ENCODE assay signal across 14 cellular contexts in the genomic region with DNA sequence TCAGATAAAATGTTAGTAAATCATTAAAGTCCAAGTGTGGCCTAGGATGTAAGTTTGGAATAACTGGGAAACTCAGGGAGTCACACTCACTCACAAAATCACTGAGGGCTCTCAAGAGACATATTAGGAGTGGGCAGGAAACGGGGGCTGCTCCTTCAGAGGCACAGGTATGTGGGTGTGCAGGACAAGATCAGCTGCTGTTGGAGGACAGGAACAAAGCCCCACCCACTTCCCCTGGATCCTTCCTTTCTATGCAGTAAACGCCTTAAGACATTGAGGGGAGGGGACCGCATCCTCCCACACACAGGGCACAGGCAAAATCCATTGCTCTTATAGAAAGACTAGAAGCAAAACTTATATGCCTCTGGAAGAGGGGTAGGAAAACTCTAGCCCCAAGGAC. TPM values are rescaled to one million over a fixed set of nuclear protein-coding genes. Genes with fewer than 3 reads are reported as not detected.
DNase-seq lines count a peak whose midpoint lies in the region; ATAC-seq and TF ChIP-seq lines count a peak whose summit lies in the region.
"Had no signal": no experiment of that assay in that cellular context is flagged by ENCODE, and none has a peak within 500 bp of the region (broad histone marks: within the 10 kb centered on the region; RNA-seq: fewer than 3 reads in every experiment).

No MANE protein-coding gene starts in this region.

- no peaks in the 10 kb centered on the region for H3K27me3 Mint-ChIP-seq in activated CD4-positive, alpha-beta T cell treated with anti-CD3 and anti-CD28 coated beads, Interleukin-2, amount 10 ng/mL, durations not matched to agents 24 days and 14 days
- H3K27me3 Mint-ChIP-seq in CD4-positive, CD25-positive, alpha-beta regulatory T cell = no peaks in the 10 kb centered on the region
- H3K27me3 Mint-ChIP-seq in WTC11 (ENCODE audit: low read depth) (peaks cover 5% of the 10 kb centered on the region), Caco-2 (ENCODE audit: insufficient read depth, unreplicated experiment) (no peaks in the 10 kb centered on the region)
- H3K27me3 Mint-ChIP-seq: CD4-positive, alpha-beta T cell had no signal

- H3K4me3 Mint-ChIP-seq in activated CD4-positive, alpha-beta T cell treated with anti-CD3 and anti-CD28 coated beads, Interleukin-2, amount 10 ng/mL, durations not matched to agents 24 days and 14 days = no peak overlapping the region
- no peak overlapping the region for H3K4me3 Mint-ChIP-seq in CD4-positive, CD25-positive, alpha-beta regulatory T cell
- no peak overlapping the region for H3K4me3 Mint-ChIP-seq in WTC11
- H3K4me3 Mint-ChIP-seq in Caco-2 (ENCODE audit: unreplicated experiment) = no peak overlapping the region
- H3K4me3 Mint-ChIP-seq: CD4-positive, alpha-beta T cell had no signal

- H3K4me2 ChIP-seq in osteoblast (ENCODE audit: insufficient read depth, low read length) = no peak overlapping the region

- H3K36me3 ChIP-seq in CD4-positive, CD25-positive, alpha-beta regulatory T cell (ENCODE audit: control insufficient read depth, insufficient read depth, low read length) = peaks cover 30% of the 10 kb centered on the region
- H3K36me3 ChIP-seq in osteoblast (ENCODE audit: insufficient read depth, low read length) (no peaks in the 10 kb centered on the region), Caco-2 (ENCODE audit: control insufficient read depth, insufficient read depth, low read length) (no peaks in the 10 kb centered on the region)

- CTCF ChIA-PET in WTC11 (lab: Charles Lee) = no interaction called here
- CTCF ChIA-PET in Caco-2 (lab: Charles Lee) = no interaction called here

- H3K79me2 ChIP-seq in osteoblast (ENCODE audit: insufficient read depth, low read length) = no peaks in the 10 kb centered on the region

- H2AFZ ChIP-seq in osteoblast (ENCODE audit: low read length) = no peak overlapping the region
- H2AFZ ChIP-seq: GM23248 had no signal

- no peaks in the 10 kb centered on the region for H3K9me3 ChIP-seq in CD4-positive, CD25-positive, alpha-beta regulatory T cell (ENCODE audit: control insufficient read depth in 2 of 2, low read length in 2 of 2)
- no peaks in the 10 kb centered on the region for H3K9me3 ChIP-seq in osteoblast (ENCODE audit: low read depth, low read length)
- no peaks in the 10 kb centered on the region for H3K9me3 ChIP-seq in Caco-2

- ATAC-seq in CD4-positive, CD25-positive, alpha-beta regulatory T cell (ENCODE audit: low read depth in 2 of 2) = no peak
- ATAC-seq in WTC11 = peak; percentile 70
- ATAC-seq: HCT116 had no signal

- peaks cover 16% of the 10 kb centered on the region for H3K4me1 Mint-ChIP-seq in activated CD4-positive, alpha-beta T cell treated with anti-CD3 and anti-CD28 coated beads, Interleukin-2, amount 10 ng/mL, durations not matched to agents 24 days and 14 days
- H3K4me1 Mint-ChIP-seq in CD4-positive, CD25-positive, alpha-beta regulatory T cell = peaks cover 12 to 31% (median 23%) of the 10 kb centered on the region in 4 donors
- H3K4me1 Mint-ChIP-seq in WTC11 (peaks cover 26% of the 10 kb centered on the region), Caco-2 (ENCODE audit: low read depth, unreplicated experiment) (peaks cover under 1% of the 10 kb centered on the region)

- intact Hi-C loops in activated CD4-positive, alpha-beta T cell treated with anti-CD3 and anti-CD28 coated beads, Interleukin-2, amount 10 ng/mL, durations not matched to agents 24 days and 14 days (cut with micrococcal nuclease) = no loop called here
- intact Hi-C loops in Caco-2 (cut with micrococcal nuclease; ENCODE audit: unreplicated experiment) = no loop called here

- H3K27ac Mint-ChIP-seq in activated CD4-positive, alpha-beta T cell treated with anti-CD3 and anti-CD28 coated beads, Interleukin-2, amount 10 ng/mL, durations not matched to agents 24 days and 14 days = no peak overlapping the region
- H3K27ac Mint-ChIP-seq in CD4-positive, CD25-positive, alpha-beta regulatory T cell = peak overlapping the region in 2 of 3 donors; percentile 29 to 55
- no peak overlapping the region for H3K27ac Mint-ChIP-seq in WTC11
- no peak overlapping the region for H3K27ac Mint-ChIP-seq in Caco-2 (ENCODE audit: unreplicated experiment)
- H3K27ac Mint-ChIP-seq: CD4-positive, alpha-beta T cell had no signal

- TF ChIP-seq CTCF in WTC11 (IDR thresholded peaks at IDR 0.05) (no peak), osteoblast (IDR thresholded peaks at IDR 0.05; ENCODE audit: extremely low read depth, low read depth, low read length) (no peak), Caco-2 (IDR thresholded peaks at IDR 0.05; ENCODE audit: insufficient read depth in 1 of 2, low read depth in 1 of 2, low read length in 1 of 2, severe bottlenecking in 1 of 2, unreplicated experiment in 1 of 2) (no peak)

- no peaks in the 10 kb centered on the region for H3K27me3 ChIP-seq in CD4-positive, CD25-positive, alpha-beta regulatory T cell (ENCODE audit: control insufficient read depth, insufficient read depth, low read length)
- H3K27me3 ChIP-seq in osteoblast (ENCODE audit: insufficient read depth, low read length) (no peaks in the 10 kb centered on the region), Caco-2 (replicated peaks; ENCODE audit: control insufficient read depth, insufficient read depth, low read length) (no peaks in the 10 kb centered on the region)

- peak; percentile 47 for DNase-seq in activated CD4-positive, alpha-beta T cell treated with anti-CD3 and anti-CD28 coated beads, Interleukin-2, amount 10 ng/mL, durations not matched to agents 24 days and 14 days
- no peak for DNase-seq in activated CD4-positive, alpha-beta T cell treated with anti-CD3 and anti-CD28 coated beads, Interleukin-2, amount 50 U/mL, for 1 hour
- DNase-seq in CD4-positive, CD25-positive, alpha-beta regulatory T cell = peak in 1 of 3 donors; percentile 35
- DNase-seq in WTC11 (ENCODE audit: low spot score) (no peak), osteoblast (ENCODE audit: insufficient read length, low spot score, missing footprints) (peak; percentile 17), COR-L47 (lab: John Stamatoyannopoulos, UW) (no peak), Caco-2 (no peak)
- DNase-seq in stimulated activated naive CD4-positive, alpha-beta T cell treated with Interleukin-2 at 50 U/mL for 16 hours (lab: John Stamatoyannopoulos, UW) = no peak
- DNase-seq: CD4-positive, alpha-beta T cell; DMS 273 treated with DMSO at 0.1 percent for 48 hours; GM23248 had no signal

- no peak overlapping the region for H3K27ac ChIP-seq in CD4-positive, CD25-positive, alpha-beta regulatory T cell (ENCODE audit: insufficient read depth, low read length, poor library complexity, severe bottlenecking)
- H3K27ac ChIP-seq in osteoblast (ENCODE audit: low read depth, low read length) = no peak overlapping the region
- H3K27ac ChIP-seq: 22Rv1, GM23248, HL-60 had no signal

- H3K9me3 Mint-ChIP-seq in activated CD4-positive, alpha-beta T cell treated with anti-CD3 and anti-CD28 coated beads, Interleukin-2, amount 10 ng/mL, durations not matched to agents 24 days and 14 days = peaks cover 4% of the 10 kb centered on the region
- H3K9me3 Mint-ChIP-seq in CD4-positive, CD25-positive, alpha-beta regulatory T cell = peaks cover 0 to 3% (median 0%) of the 10 kb centered on the region in 7 donors
- H3K9me3 Mint-ChIP-seq in WTC11 (peaks cover 33% of the 10 kb centered on the region), Caco-2 (ENCODE audit: unreplicated experiment) (peaks cover 12% of the 10 kb centered on the region)
- H3K9me3 Mint-ChIP-seq: CD4-positive, alpha-beta T cell had no signal

- H3K4me3 ChIP-seq in CD4-positive, CD25-positive, alpha-beta regulatory T cell (ENCODE audit: low read depth, low read length) = no peak overlapping the region
- H3K4me3 ChIP-seq in osteoblast (ENCODE audit: insufficient read depth, low read length) (no peak overlapping the region), Caco-2 (ENCODE audit: low read depth, low read length) (no peak overlapping the region)
- H3K4me3 ChIP-seq: GM23248 had no signal

- POLR2A ChIA-PET in WTC11 (lab: Charles Lee) (no interaction called here), Caco-2 (lab: Charles Lee) (no interaction called here)

- H4K20me1 ChIP-seq in osteoblast (ENCODE audit: insufficient read depth, low read length) = no peaks in the 10 kb centered on the region

- no peaks in the 10 kb centered on the region for H3K4me1 ChIP-seq in CD4-positive, CD25-positive, alpha-beta regulatory T cell (ENCODE audit: control insufficient read depth, insufficient read depth, low read length, poor library complexity, severe bottlenecking)
- H3K4me1 ChIP-seq in osteoblast (ENCODE audit: insufficient read depth, low read length) (no peaks in the 10 kb centered on the region), Caco-2 (no peaks in the 10 kb centered on the region)

- BruUV-seq in Caco-2 (replicated peaks; lab: Mats Ljungman, UMichigan) = no TSS peak

- peaks cover 17% of the 10 kb centered on the region for H3K36me3 Mint-ChIP-seq in activated CD4-positive, alpha-beta T cell treated with anti-CD3 and anti-CD28 coated beads, Interleukin-2, amount 10 ng/mL, durations not matched to agents 24 days and 14 days (ENCODE audit: low read depth)
- peaks cover 44% of the 10 kb centered on the region for H3K36me3 Mint-ChIP-seq in CD4-positive, CD25-positive, alpha-beta regulatory T cell
- H3K36me3 Mint-ChIP-seq in WTC11 = peaks cover 31% of the 10 kb centered on the region
- no peaks in the 10 kb centered on the region for H3K36me3 Mint-ChIP-seq in Caco-2 (ENCODE audit: insufficient read depth, unreplicated experiment)

TF ChIP-seq in WTC11, 78 proteins besides CTCF, POLR2A, EP300 and RAD21:
- TF ChIP-seq ZNF263 (CRISPR knock-in tag; IDR thresholded peaks at IDR 0.05; ENCODE audit: low read depth) = no peak

RNA-seq across cellular contexts. Expression of a gene that starts 30.2 kb away (rescaled TPM):
- 56.2 and 62.7 TPM in 2 replicates for total RNA-seq in activated CD4-positive, alpha-beta T cell treated with anti-CD3 and anti-CD28 coated beads, Interleukin-2, amount 10 ng/mL, durations not matched to agents 24 days and 14 days
- total RNA-seq in CD4-positive, CD25-positive, alpha-beta regulatory T cell = 85.4 TPM
- 10 to 100 TPM; 30.9 to 49.5 (median 39.4) TPM for polyA plus RNA-seq in CD4-positive, CD25-positive, alpha-beta regulatory T cell
- 22.4 to 23.5 TPM (median 23.1 TPM) in 3 replicates for total RNA-seq in WTC11 (2021)
- 31.8 and 32.6 TPM in 2 replicates for total RNA-seq in osteoblast
- total RNA-seq in Caco-2 (2022) = 34.7 and 39.2 TPM in 2 replicates

Comparison
In these comparisons a context has a peak if more than half of its experiments do, and no peak if none do; other contexts are left out.
1. DNase-seq: peak in activated CD4-positive, alpha-beta T cell treated with anti-CD3 and anti-CD28 coated beads, Interleukin-2, amount 10 ng/mL, durations not matched to agents 24 days and 14 days (single experiment) and osteoblast (single experiment); none in activated CD4-positive, alpha-beta T cell treated with anti-CD3 and anti-CD28 coated beads, Interleukin-2, amount 50 U/mL, for 1 hour (single experiment), WTC11 (single experiment), COR-L47 (single experiment), Caco-2 (0 of 2) and stimulated activated naive CD4-positive, alpha-beta T cell treated with Interleukin-2 at 50 U/mL for 16 hours (single experiment).
2. H3K27ac Mint-ChIP-seq: peak in CD4-positive, CD25-positive, alpha-beta regulatory T cell (2 of 3); none in activated CD4-positive, alpha-beta T cell treated with anti-CD3 and anti-CD28 coated beads, Interleukin-2, amount 10 ng/mL, durations not matched to agents 24 days and 14 days (single experiment), WTC11 (single experiment) and Caco-2 (single experiment).